Comparison of ENCODE assay signal across 18 cellular contexts in the genomic region with DNA sequence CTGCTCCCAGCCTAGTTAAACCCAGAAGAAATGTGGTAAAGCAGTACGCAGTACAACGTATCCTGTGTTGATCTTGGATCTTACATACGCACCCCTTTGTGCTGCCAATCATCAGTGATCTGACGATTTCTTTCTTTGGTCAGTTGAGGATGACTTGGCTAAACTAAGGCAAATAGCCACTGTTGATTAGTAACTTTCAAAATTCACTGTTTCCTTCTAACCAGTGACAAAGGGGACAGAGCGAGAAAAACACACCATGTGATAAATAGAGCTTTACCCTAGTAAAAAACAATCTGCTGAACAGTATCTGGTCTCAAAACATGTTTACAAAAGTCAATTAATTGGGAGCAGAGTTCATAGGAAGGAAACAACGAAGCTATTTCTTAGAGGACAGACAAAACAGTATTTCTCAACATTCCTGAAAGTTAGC.
DNase-seq lines count a peak whose midpoint lies in the region; ATAC-seq, FAIRE-seq and TF ChIP-seq lines count a peak whose summit lies in the region.
"Had no signal": no experiment of that assay in that cellular context is flagged by ENCODE, and none has a peak within 500 bp of the region (broad histone marks: within the 10 kb centered on the region; RNA-seq: fewer than 3 reads in every experiment).

No MANE protein-coding gene starts in this region.

- no peak for TF ChIP-seq CTCF in GM23338 (conservative IDR thresholded peaks at IDR 0.05; ENCODE audit: low read depth in 2 of 2)
- no peak for TF ChIP-seq CTCF in H1 (IDR thresholded peaks at IDR 0.05; ENCODE audit: control extremely low read depth in 1 of 3, insufficient read depth in 1 of 3, low read depth in 1 of 3, low read length in 3 of 3)
- TF ChIP-seq CTCF in HepG2 (CRISPR knock-in tag; IDR thresholded peaks at IDR 0.05), result no peak
- no peak for TF ChIP-seq CTCF in Calu3 (IDR thresholded peaks at IDR 0.05; ENCODE audit: unreplicated experiment)
- TF ChIP-seq CTCF in upper lobe of left lung (IDR thresholded peaks at IDR 0.05), result no peak

- TF ChIP-seq EP300 in H1 (IDR thresholded peaks at IDR 0.05; ENCODE audit: borderline replicate concordance in 1 of 2, low read depth in 2 of 2, low read length in 2 of 2), result no peak
- TF ChIP-seq EP300 in HepG2 (IDR thresholded peaks at IDR 0.05; ENCODE audit: low read depth in 2 of 2, low read length in 2 of 2), result no peak; a peak in 1 of 4 replicates
- no peak for TF ChIP-seq EP300 in HepG2 (CRISPR knock-in tag; IDR thresholded peaks at IDR 0.05; ENCODE audit: borderline replicate concordance)
- TF ChIP-seq EP300 in upper lobe of left lung (IDR thresholded peaks at IDR 0.05), result no peak

- H3K4me1 ChIP-seq in GM23338 (ENCODE audit: insufficient read depth) (no peaks in the 10 kb centered on the region), H1 (replicated peaks in 1 of 4; ENCODE audit: control insufficient read depth in 3 of 4, insufficient read depth in 4 of 4, low read length in 3 of 4) (no peaks in the 10 kb centered on the region), HepG2 (ENCODE audit: insufficient read depth, low read length) (peaks cover 27% of the 10 kb centered on the region), trophoblast cell (ENCODE audit: control insufficient read depth in 1 of 2, insufficient read depth in 2 of 2, low read length in 2 of 2) (no peaks in the 10 kb centered on the region), upper lobe of left lung (peaks cover 0 to 7% (median 3%) of the 10 kb centered on the region in 4 donors)
- H3K4me1 ChIP-seq: BLaER1 had no signal

- H2BK12ac ChIP-seq in H1 (ENCODE audit: low read depth, low read length) (no peak overlapping the region), trophoblast cell (ENCODE audit: low read length) (no peak overlapping the region)

- no peaks in the 10 kb centered on the region for H3K79me1 ChIP-seq in H1 (ENCODE audit: low read depth, low read length)
- no peaks in the 10 kb centered on the region for H3K79me1 ChIP-seq in trophoblast cell (ENCODE audit: low read length)

- FAIRE-seq in H1 (lab: Jason Lieb, UNC), result peak; percentile 32
- FAIRE-seq in HepG2 (lab: Jason Lieb, UNC), result no peak
- FAIRE-seq: H54 had no signal

- H2AFZ ChIP-seq in GM23338 (0 out of 2 replicates have a peak overlapping the region, but pooled peaks have one; percentile 52), H1 (ENCODE audit: low read length) (0 out of 2 replicates have a peak overlapping the region, but pooled peaks have one; percentile 6), HepG2 (ENCODE audit: low read length) (peak overlapping the region; percentile 38), trophoblast cell (ENCODE audit: insufficient read depth, low read length, poor library complexity) (no peak overlapping the region)

- no peak overlapping the region for H4K12ac ChIP-seq in trophoblast cell (ENCODE audit: low read depth, low read length)

- H3K23ac ChIP-seq in H1 (ENCODE audit: insufficient read length) (no peak overlapping the region), trophoblast cell (ENCODE audit: low read length) (no peak overlapping the region)

- H4K5ac ChIP-seq in H1 (ENCODE audit: insufficient read length, low read depth, low read length), result no peak overlapping the region

- H3K4me3 ChIP-seq in GM23338 (no peak overlapping the region), H1 (ENCODE audit: extremely low read depth in 1 of 4, insufficient read depth in 2 of 4, low read depth in 3 of 4, low read length in 4 of 4) (no peak overlapping the region), HepG2 (replicated peaks in 1 of 3; ENCODE audit: insufficient read depth in 1 of 3, low read depth in 2 of 3, low read length in 3 of 3) (peak overlapping the region in 2 of 3 experiments; percentile 1 to 5; a peak in 1 of 6 replicates), trophoblast cell (ENCODE audit: low read depth, low read length) (no peak overlapping the region), upper lobe of left lung (no peak overlapping the region)
- H3K4me3 ChIP-seq: BLaER1 had no signal

- in situ Hi-C loops in HepG2 (cut with HindIII; ENCODE audit: extremely low pct_ligation_motif_present, low pct_unique_long_range_greater_than_20kb), result no loop called here

- H3F3A ChIP-seq in GM23338 (replicated peaks; ENCODE audit: low read depth), result no peaks in the 10 kb centered on the region

- H3K27me3 ChIP-seq in GM23338 (ENCODE audit: insufficient read depth), result no peaks in the 10 kb centered on the region
- no peaks in the 10 kb centered on the region for H3K27me3 ChIP-seq in H1 (replicated peaks in 1 of 4; ENCODE audit: control insufficient read depth in 3 of 4, extremely low read depth in 1 of 4, insufficient read depth in 3 of 4, low read length in 3 of 4)
- H3K27me3 ChIP-seq in HepG2 (ENCODE audit: control insufficient read depth in 1 of 2, insufficient read depth in 2 of 2, low read length in 2 of 2), result no peaks in the 10 kb centered on the region; a peak in 1 of 5 replicates
- no peaks in the 10 kb centered on the region for H3K27me3 ChIP-seq in trophoblast cell (ENCODE audit: insufficient read depth, low read length)
- no peaks in the 10 kb centered on the region for H3K27me3 ChIP-seq in upper lobe of left lung
- H3K27me3 ChIP-seq: BLaER1 had no signal

- no peak overlapping the region for H3K14ac ChIP-seq in H1 (ENCODE audit: insufficient read length)
- no peak overlapping the region for H3K14ac ChIP-seq in trophoblast cell (ENCODE audit: low read length)

- no peak overlapping the region for H2BK120ac ChIP-seq in H1 (replicated peaks; ENCODE audit: low read depth, low read length)
- no peak overlapping the region for H2BK120ac ChIP-seq in trophoblast cell (ENCODE audit: insufficient read depth, low read length, poor library complexity)

- H3K56ac ChIP-seq in H1 (replicated peaks; ENCODE audit: insufficient read length, low read depth, low read length), result no peak overlapping the region

- H3K27me3 Mint-ChIP-seq in GM23338 (ENCODE audit: insufficient read depth, low read depth, poor library complexity) (peaks cover 5% of the 10 kb centered on the region), Calu3 (ENCODE audit: unreplicated experiment) (no peaks in the 10 kb centered on the region)

- H3K4me1 Mint-ChIP-seq in GM23338 (no peaks in the 10 kb centered on the region), Calu3 (ENCODE audit: low read depth, unreplicated experiment) (peaks cover 15% of the 10 kb centered on the region)
- H3K4me1 Mint-ChIP-seq: CD4-positive, alpha-beta memory T cell had no signal

- no peak overlapping the region for H4K91ac ChIP-seq in H1 (replicated peaks; ENCODE audit: insufficient read length, low read length)
- no peak overlapping the region for H4K91ac ChIP-seq in trophoblast cell (ENCODE audit: low read depth, low read length)

- CTCF ChIA-PET in H1 (lab: Charles Lee; ENCODE audit: partially characterized antibody) (interaction anchor here (0.6 to 0.8 kb wide), 2 partner anchors 10 to 11 kb away, joined by 4 read pairs; no protein-coding TSS in a partner anchor), HepG2 (lab: Yijun Ruan, JAX; ENCODE audit: low intra/inter-chr PET ratio, low total read pairs) (no interaction called here), Calu3 (lab: Charles Lee) (no interaction called here)

- H3K27ac ChIP-seq in GM23338 (ENCODE audit: low read depth) (no peak overlapping the region), H1 (ENCODE audit: low read depth, low read length) (no peak overlapping the region), HepG2 (ENCODE audit: extremely low read length, insufficient read depth, low read length) (no peak overlapping the region), trophoblast cell (ENCODE audit: low read depth, low read length) (no peak overlapping the region), upper lobe of left lung (no peak overlapping the region)
- H3K27ac ChIP-seq: BLaER1, HL-60 had no signal

- H2BK5ac ChIP-seq in H1 (ENCODE audit: low read depth, low read length) (no peak overlapping the region), trophoblast cell (ENCODE audit: low read depth, low read length, poor library complexity) (no peak overlapping the region)

- H2BK15ac ChIP-seq in H1 (ENCODE audit: low read length), result no peak overlapping the region

- no peak overlapping the region for H2BK20ac ChIP-seq in H1 (ENCODE audit: low read length)

- H3K4ac ChIP-seq in H1 (replicated peaks; ENCODE audit: insufficient read length, low read depth, low read length), result no peak overlapping the region
- no peak overlapping the region for H3K4ac ChIP-seq in trophoblast cell (ENCODE audit: low read depth, low read length)

- H3K4me2 ChIP-seq in GM23338, result no peak overlapping the region
- no peak overlapping the region for H3K4me2 ChIP-seq in H1 (ENCODE audit: insufficient read depth in 1 of 2, low read depth in 2 of 2, low read length in 2 of 2)
- H3K4me2 ChIP-seq in HepG2 (ENCODE audit: low read depth, low read length), result peak overlapping the region; percentile 50
- no peak overlapping the region for H3K4me2 ChIP-seq in trophoblast cell (ENCODE audit: low read length)
- H3K4me2 ChIP-seq: BLaER1 had no signal

- H3K36me3 Mint-ChIP-seq in GM23338 (ENCODE audit: low read depth), result peaks cover 4% of the 10 kb centered on the region; the same call in 1 of the 3 replicates
- H3K36me3 Mint-ChIP-seq in Calu3 (ENCODE audit: insufficient read depth, unreplicated experiment), result no peaks in the 10 kb centered on the region
- H3K36me3 Mint-ChIP-seq: CD14-positive monocyte; CD4-positive, alpha-beta memory T cell; IgD-negative memory B cell had no signal

- H3K36me3 ChIP-seq in GM23338 (ENCODE audit: insufficient read depth) (no peaks in the 10 kb centered on the region), H1 (ENCODE audit: control insufficient read depth in 2 of 4, insufficient read depth in 4 of 4, low read length in 3 of 4) (no peaks in the 10 kb centered on the region), HepG2 (replicated peaks in 1 of 2; ENCODE audit: control insufficient read depth in 1 of 2, insufficient read depth in 2 of 2, low read length in 2 of 2) (no peaks in the 10 kb centered on the region), trophoblast cell (ENCODE audit: control insufficient read depth in 1 of 2, insufficient read depth in 2 of 2, low read length in 2 of 2) (no peaks in the 10 kb centered on the region), upper lobe of left lung (no peaks in the 10 kb centered on the region)
- H3K36me3 ChIP-seq: BLaER1 had no signal

- H3K9ac ChIP-seq in H1 (replicated peaks in 1 of 4; ENCODE audit: extremely low read depth in 1 of 4, low read depth in 3 of 4, low read length in 3 of 4) (no peak overlapping the region), HepG2 (ENCODE audit: insufficient read depth, low read depth, low read length) (no peak overlapping the region), trophoblast cell (ENCODE audit: low read length) (peak overlapping the region; percentile 23)
- H3K9ac ChIP-seq: BLaER1 had no signal

- BruUV-seq in HepG2 (replicated peaks; lab: Mats Ljungman, UMichigan) (no TSS peak), Calu3 (replicated peaks; lab: Mats Ljungman, UMichigan) (no TSS peak)

- WGBS in H1 (ENCODE audit: extremely low coverage in 1 of 2, insufficient coverage in 1 of 2, insufficient read length in 1 of 2, insufficient replicate concordance in 2 of 2, low coverage in 1 of 2, low lambda C conversion rate in 2 of 2, missing lambda C conversion rate in 1 of 2), 2 experiments, result 91% methylated on average over 6 of the region's 6 CpGs; no CpG with 5 or more reads in 1 of the 2 experiments
- WGBS in HepG2 (ENCODE audit: low lambda C conversion rate), result under 1% methylated on average over 6 of the region's 6 CpGs
- WGBS in trophoblast cell (ENCODE audit: extremely low coverage, insufficient coverage, insufficient read length), result no CpG with 5 or more reads among the region's 6 CpGs
- 71 to 73% methylated on average over 6 of the region's 6 CpGs for WGBS in upper lobe of left lung, 2 donors

- intact Hi-C loops in HepG2 (cut with micrococcal nuclease; ENCODE audit: unreplicated experiment), result no loop called here
- intact Hi-C loops in Calu3 (cut with micrococcal nuclease; ENCODE audit: unreplicated experiment), result no loop called here

- H2AK5ac ChIP-seq in H1 (ENCODE audit: low read depth, low read length) (no peak overlapping the region), trophoblast cell (ENCODE audit: low read length) (no peak overlapping the region)

- H4K8ac ChIP-seq in H1 (ENCODE audit: extremely low read depth, insufficient read depth, low read length), result no peak overlapping the region
- no peak overlapping the region for H4K8ac ChIP-seq in trophoblast cell (ENCODE audit: low read depth, low read length)

- H3K23me2 ChIP-seq in H1 (ENCODE audit: low read depth, low read length), result no peaks in the 10 kb centered on the region

- TF ChIP-seq POLR2A in H1 (IDR thresholded peaks at IDR 0.05; ENCODE audit: control extremely low read depth in 1 of 2, low read depth in 2 of 2, low read length in 2 of 2) (no peak), HepG2 (IDR thresholded peaks at IDR 0.05; ENCODE audit: insufficient read depth in 1 of 2, low read depth in 2 of 2, low read length in 2 of 2) (no peak), upper lobe of left lung (IDR thresholded peaks at IDR 0.05) (no peak)

- peaks cover 3% of the 10 kb centered on the region; the same call in 1 of the 2 replicates for H3K9me2 ChIP-seq in GM23338 (ENCODE audit: insufficient read depth)

- no peak for DNase-seq in GM23338 (ENCODE audit: low spot score)
- no peak for DNase-seq in H1 (ENCODE audit: low read depth in 1 of 2, low spot score in 2 of 2)
- DNase-seq in HepG2 (ENCODE audit: low spot score), result peak; percentile 20
- no peak for DNase-seq in trophoblast cell
- no peak for DNase-seq in Calu3
- no peak for DNase-seq in NCI-H146 (lab: John Stamatoyannopoulos, UW)
- no peak for DNase-seq in upper lobe of left lung
- DNase-seq: 8988T; CD4-positive, alpha-beta memory T cell; DMS79 treated with DMSO at 0.1 percent for 48 hours; GF-D8; HCEC 1CT had no signal

- no peak overlapping the region for H3K18ac ChIP-seq in H1 (ENCODE audit: extremely low read depth, low read length)
- no peak overlapping the region for H3K18ac ChIP-seq in trophoblast cell (ENCODE audit: low read length)

- TF ChIP-seq RAD21 in H1 (IDR thresholded peaks at IDR 0.05 in 1 of 2, conservative IDR thresholded peaks at IDR 0.05 in 1 of 2; ENCODE audit: low read depth in 2 of 2, low read length in 2 of 2), result no peak
- TF ChIP-seq RAD21 in HepG2 (CRISPR knock-in tag; IDR thresholded peaks at IDR 0.05), result no peak

- H3K9me3 Mint-ChIP-seq in GM23338 (0 out of 3 replicates have a peak, but pooled peaks cover 4% of the 10 kb centered on the region), Calu3 (ENCODE audit: low read depth, unreplicated experiment) (no peaks in the 10 kb centered on the region)
- H3K9me3 Mint-ChIP-seq: IgD-negative memory B cell had no signal

- ATAC-seq in GM23338, result no peak
- peak; percentile 68; the same call in 2 of the 3 replicates for ATAC-seq in HepG2
- no peak for ATAC-seq in GM19463 (IDR thresholded peaks at IDR 0.05; ENCODE audit: unreplicated experiment)
- ATAC-seq in upper lobe of left lung (ENCODE audit: low FRiP score in 2 of 2), result no peak

- H3K79me2 ChIP-seq in GM23338 (replicated peaks; ENCODE audit: insufficient read depth), result no peaks in the 10 kb centered on the region
- H3K79me2 ChIP-seq in H1 (ENCODE audit: control insufficient read depth in 1 of 2, insufficient read depth in 2 of 2, low read length in 2 of 2), result no peaks in the 10 kb centered on the region
- H3K79me2 ChIP-seq in HepG2 (ENCODE audit: insufficient read depth, low read length), result no peaks in the 10 kb centered on the region
- H3K79me2 ChIP-seq in trophoblast cell (ENCODE audit: control insufficient read depth, insufficient read depth, low read length, poor library complexity), result no peaks in the 10 kb centered on the region

- H3K4me3 Mint-ChIP-seq in GM23338 (no peak overlapping the region), Calu3 (ENCODE audit: low read depth, unreplicated experiment) (no peak overlapping the region)
- H3K4me3 Mint-ChIP-seq: CD14-positive monocyte; CD4-positive, alpha-beta memory T cell; IgD-negative memory B cell had no signal

- no peak overlapping the region for H3K27ac Mint-ChIP-seq in GM23338
- no peak overlapping the region for H3K27ac Mint-ChIP-seq in Calu3 (ENCODE audit: unreplicated experiment)
- H3K27ac Mint-ChIP-seq: CD14-positive monocyte; CD4-positive, alpha-beta memory T cell; IgD-negative memory B cell had no signal

- H4K20me1 ChIP-seq in GM23338 (replicated peaks; ENCODE audit: insufficient read depth) (no peaks in the 10 kb centered on the region), H1 (replicated peaks in 1 of 2; ENCODE audit: control insufficient read depth in 1 of 2, insufficient read depth in 2 of 2, low read length in 2 of 2) (no peaks in the 10 kb centered on the region), HepG2 (ENCODE audit: insufficient read depth, low read length) (no peaks in the 10 kb centered on the region)
- H4K20me1 ChIP-seq: BLaER1 had no signal

- POLR2A ChIA-PET in H1 (lab: Charles Lee; ENCODE audit: partially characterized antibody) (no interaction called here), HepG2 (lab: Yijun Ruan, JAX) (no interaction called here)

- no peaks in the 10 kb centered on the region for H3K9me3 ChIP-seq in H1 (ENCODE audit: insufficient read depth in 2 of 2, low read depth in 1 of 2, low read length in 1 of 2)
- H3K9me3 ChIP-seq in HepG2 (ENCODE audit: low read length), result no peaks in the 10 kb centered on the region
- no peaks in the 10 kb centered on the region for H3K9me3 ChIP-seq in trophoblast cell (ENCODE audit: insufficient read depth, low read depth, low read length)
- no peaks in the 10 kb centered on the region for H3K9me3 ChIP-seq in upper lobe of left lung

Comparison
In these comparisons a context has a peak if more than half of its experiments do, and no peak if none do; other contexts are left out.
1. H3K4me3 ChIP-seq: peak in HepG2 (2 of 3); none in GM23338 (single experiment), H1 (0 of 4), trophoblast cell (single experiment) and upper lobe of left lung (0 of 4).